Comparison of ENCODE assay signal across 13 cellular contexts in genomic region chr6:16352258-16352635, GRCh38.
A peak's percentile ranks its signal among the peaks of the same experiment; 100 is the strongest.
DNase-seq lines count a peak whose midpoint lies in the region; ATAC-seq and TF ChIP-seq lines count a peak whose summit lies in the region.
"Had no signal": no experiment of that assay in that cellular context is flagged by ENCODE, and none has a peak within 500 bp of the region (broad histone marks: within the 10 kb centered on the region; RNA-seq: fewer than 3 reads in every experiment).

No MANE protein-coding gene starts in this region.

- peaks cover 3 to 19% of the 10 kb centered on the region in 2 donors for H3K4me1 ChIP-seq in ascending aorta

- no peaks in the 10 kb centered on the region for H3K36me3 ChIP-seq in ascending aorta

- no peak overlapping the region for H3K4me3 Mint-ChIP-seq in osteocyte (ENCODE audit: unreplicated experiment)
- no peak overlapping the region for H3K4me3 Mint-ChIP-seq in activated CD4-positive, alpha-beta memory T cell treated with anti-CD3 and anti-CD28 coated beads for 36 hours
- H3K4me3 Mint-ChIP-seq: activated naive CD4-positive, alpha-beta T cell treated with anti-CD3 and anti-CD28 coated beads, Interleukin-2, amount 50 U/mL, for 24 hours; dendritic cell treated with granulocyte-macrophage colony-stimulating factor and Interleukin-4, amounts not matched to agents 40 ng/mL and 50 ng/mL, for 4 days; IgD-negative memory B cell had no signal

- DNase-seq in AG09309 (ENCODE audit: low read depth) (peak; percentile 56), ascending aorta (ENCODE audit: low spot score in 2 of 2) (peak in 1 of 2 donors; percentile 50), foreskin fibroblast (peak; percentile 68 to 85), osteocyte (ENCODE audit: extremely low spot score, unreplicated experiment) (no peak), NCI-H2029 (lab: John Stamatoyannopoulos, UW) (no peak)
- DNase-seq in stimulated activated CD4-positive, alpha-beta T cell treated with anti-CD3 and anti-CD28 coated beads, Interleukin-2, amount 100 ng/mL, for 48 hours, result no peak
- no peak for DNase-seq in activated CD4-positive, alpha-beta memory T cell treated with anti-CD3 and anti-CD28 coated beads for 36 hours
- DNase-seq: NCI-H146, NCI-H526 treated with DMSO at 0.1 percent for 48 hours had no signal

- H3K36me3 Mint-ChIP-seq in osteocyte (ENCODE audit: unreplicated experiment), result no peaks in the 10 kb centered on the region
- H3K36me3 Mint-ChIP-seq in activated CD4-positive, alpha-beta memory T cell treated with anti-CD3 and anti-CD28 coated beads for 36 hours, result no peaks in the 10 kb centered on the region
- H3K36me3 Mint-ChIP-seq: activated naive CD4-positive, alpha-beta T cell treated with anti-CD3 and anti-CD28 coated beads, Interleukin-2, amount 50 U/mL, for 24 hours had no signal

- H3K4me1 Mint-ChIP-seq in osteocyte (ENCODE audit: unreplicated experiment), result peaks cover 53% of the 10 kb centered on the region
- peaks cover 10% of the 10 kb centered on the region for H3K4me1 Mint-ChIP-seq in activated CD4-positive, alpha-beta memory T cell treated with anti-CD3 and anti-CD28 coated beads for 36 hours (ENCODE audit: low read depth)
- H3K4me1 Mint-ChIP-seq: IgD-negative memory B cell had no signal

- CTCF ChIA-PET in activated CD4-positive, alpha-beta memory T cell treated with anti-CD3 and anti-CD28 coated beads for 36 hours (lab: Charles Lee), result no interaction called here

- no peak for ATAC-seq in GM21390 (IDR thresholded peaks at IDR 0.05; ENCODE audit: unreplicated experiment)

- no peak for TF ChIP-seq CTCF in AG09309 (IDR thresholded peaks at IDR 0.05; ENCODE audit: control insufficient read depth, insufficient read depth, low read depth, low read length, missing control alignments)
- no peak for TF ChIP-seq CTCF in ascending aorta (IDR thresholded peaks at IDR 0.05)
- no peak for TF ChIP-seq CTCF in foreskin fibroblast (IDR thresholded peaks at IDR 0.05; ENCODE audit: low read depth, low read length)
- no peak for TF ChIP-seq CTCF in osteocyte (IDR thresholded peaks at IDR 0.05)

- H3K9me3 ChIP-seq in ascending aorta, result no peaks in the 10 kb centered on the region

- H3K27me3 Mint-ChIP-seq in osteocyte (ENCODE audit: unreplicated experiment), result no peaks in the 10 kb centered on the region
- H3K27me3 Mint-ChIP-seq in activated CD4-positive, alpha-beta memory T cell treated with anti-CD3 and anti-CD28 coated beads for 36 hours, result no peaks in the 10 kb centered on the region
- H3K27me3 Mint-ChIP-seq: activated naive CD4-positive, alpha-beta T cell treated with anti-CD3 and anti-CD28 coated beads, Interleukin-2, amount 50 U/mL, for 24 hours; dendritic cell treated with granulocyte-macrophage colony-stimulating factor and Interleukin-4, amounts not matched to agents 40 ng/mL and 50 ng/mL, for 4 days; IgD-negative memory B cell had no signal

- H3K4me3 ChIP-seq in AG09309 (ENCODE audit: control insufficient read depth, low read depth, low read length) (no peak overlapping the region), ascending aorta (peak overlapping the region; percentile 30 to 42), foreskin fibroblast (ENCODE audit: low read depth in 1 of 2, low read length in 2 of 2) (peak overlapping the region; percentile 11 to 30)

- no peaks in the 10 kb centered on the region for H3K27me3 ChIP-seq in ascending aorta

- POLR2A ChIA-PET in activated CD4-positive, alpha-beta memory T cell treated with anti-CD3 and anti-CD28 coated beads for 36 hours (lab: Charles Lee), result no interaction called here

- H3K27ac ChIP-seq in ascending aorta, result peak overlapping the region; percentile 85 to 87

- no peaks in the 10 kb centered on the region for H3K9me3 Mint-ChIP-seq in osteocyte (ENCODE audit: unreplicated experiment)
- no peaks in the 10 kb centered on the region for H3K9me3 Mint-ChIP-seq in activated CD4-positive, alpha-beta memory T cell treated with anti-CD3 and anti-CD28 coated beads for 36 hours
- H3K9me3 Mint-ChIP-seq: activated naive CD4-positive, alpha-beta T cell treated with anti-CD3 and anti-CD28 coated beads, Interleukin-2, amount 50 U/mL, for 24 hours; dendritic cell treated with granulocyte-macrophage colony-stimulating factor and Interleukin-4, amounts not matched to agents 40 ng/mL and 50 ng/mL, for 4 days; IgD-negative memory B cell had no signal

- peak overlapping the region; percentile 96 for H3K27ac Mint-ChIP-seq in osteocyte (ENCODE audit: unreplicated experiment)
- H3K27ac Mint-ChIP-seq in activated CD4-positive, alpha-beta memory T cell treated with anti-CD3 and anti-CD28 coated beads for 36 hours, result no peak overlapping the region
- H3K27ac Mint-ChIP-seq: activated naive CD4-positive, alpha-beta T cell treated with anti-CD3 and anti-CD28 coated beads, Interleukin-2, amount 50 U/mL, for 24 hours; dendritic cell treated with granulocyte-macrophage colony-stimulating factor and Interleukin-4, amounts not matched to agents 40 ng/mL and 50 ng/mL, for 4 days; IgD-negative memory B cell had no signal

- intact Hi-C loops in ascending aorta (cut with DNase I), result no loop called here
- intact Hi-C loops in activated CD4-positive, alpha-beta memory T cell treated with anti-CD3 and anti-CD28 coated beads for 36 hours (cut with micrococcal nuclease), result no loop called here

Comparison
In these comparisons a context has a peak if more than half of its experiments do, and no peak if none do; other contexts are left out.
1. DNase-seq: peak in AG09309 (single experiment) and foreskin fibroblast (2 of 2); none in osteocyte (single experiment), stimulated activated CD4-positive, alpha-beta T cell treated with anti-CD3 and anti-CD28 coated beads, Interleukin-2, amount 100 ng/mL, for 48 hours (0 of 2), activated CD4-positive, alpha-beta memory T cell treated with anti-CD3 and anti-CD28 coated beads for 36 hours (single experiment) and NCI-H2029 (single experiment).